2 cellular contexts compared by ENCODE assay signal in the genomic region with DNA sequence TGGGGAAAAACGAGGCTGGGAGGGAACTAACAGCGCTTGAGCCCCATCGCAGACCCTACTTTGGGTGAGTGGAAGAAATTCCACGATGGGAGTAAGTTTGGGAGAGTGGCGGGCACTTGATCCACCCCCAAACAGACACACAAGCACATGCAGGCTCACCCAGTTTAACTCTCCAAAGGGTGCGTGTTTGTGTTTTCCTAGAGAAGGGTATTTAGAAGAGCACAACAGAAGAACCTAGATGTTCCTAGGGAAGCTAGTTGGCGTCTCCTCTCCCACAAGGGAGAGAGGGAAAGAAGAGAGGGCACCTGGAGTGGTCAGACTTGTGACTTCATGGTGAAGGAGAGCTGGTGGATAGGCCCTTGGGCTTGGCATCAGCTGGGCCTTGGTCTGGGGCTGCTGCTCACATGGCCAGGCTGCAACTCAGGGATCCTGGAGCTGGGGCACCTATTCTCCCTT.
TF ChIP-seq lines count a peak whose summit lies in the region.

No MANE protein-coding gene starts in this region.

TF ChIP-seq in HEK293, 187 proteins besides CTCF, POLR2A, EP300 and RAD21 (continued from another document):
- TF ChIP-seq, protein P1, sequence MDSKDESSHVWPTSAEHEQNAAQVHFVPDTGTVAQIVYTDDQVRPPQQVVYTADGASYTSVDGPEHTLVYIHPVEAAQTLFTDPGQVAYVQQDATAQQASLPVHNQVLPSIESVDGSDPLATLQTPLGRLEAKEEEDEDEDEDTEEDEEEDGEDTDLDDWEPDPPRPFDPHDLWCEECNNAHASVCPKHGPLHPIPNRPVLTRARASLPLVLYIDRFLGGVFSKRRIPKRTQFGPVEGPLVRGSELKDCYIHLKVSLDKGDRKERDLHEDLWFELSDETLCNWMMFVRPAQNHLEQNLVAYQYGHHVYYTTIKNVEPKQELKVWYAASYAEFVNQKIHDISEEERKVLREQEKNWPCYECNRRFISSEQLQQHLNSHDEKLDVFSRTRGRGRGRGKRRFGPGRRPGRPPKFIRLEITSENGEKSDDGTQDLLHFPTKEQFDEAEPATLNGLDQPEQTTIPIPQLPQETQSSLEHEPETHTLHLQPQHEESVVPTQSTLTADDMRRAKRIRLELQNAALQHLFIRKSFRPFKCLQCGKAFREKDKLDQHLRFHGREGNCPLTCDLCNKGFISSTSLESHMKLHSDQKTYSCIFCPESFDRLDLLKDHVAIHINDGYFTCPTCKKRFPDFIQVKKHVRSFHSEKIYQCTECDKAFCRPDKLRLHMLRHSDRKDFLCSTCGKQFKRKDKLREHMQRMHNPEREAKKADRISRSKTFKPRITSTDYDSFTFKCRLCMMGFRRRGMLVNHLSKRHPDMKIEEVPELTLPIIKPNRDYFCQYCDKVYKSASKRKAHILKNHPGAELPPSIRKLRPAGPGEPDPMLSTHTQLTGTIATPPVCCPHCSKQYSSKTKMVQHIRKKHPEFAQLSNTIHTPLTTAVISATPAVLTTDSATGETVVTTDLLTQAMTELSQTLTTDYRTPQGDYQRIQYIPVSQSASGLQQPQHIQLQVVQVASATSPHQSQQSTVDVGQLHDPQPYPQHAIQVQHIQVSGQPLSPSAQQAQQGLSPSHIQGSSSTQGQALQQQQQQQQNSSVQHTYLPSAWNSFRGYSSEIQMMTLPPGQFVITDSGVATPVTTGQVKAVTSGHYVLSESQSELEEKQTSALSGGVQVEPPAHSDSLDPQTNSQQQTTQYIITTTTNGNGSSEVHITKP (tag by site-specific recombination; IDR thresholded peaks at IDR 0.05) = peak; percentile 46
- TF ChIP-seq ZNF610 (tag by site-specific recombination; IDR thresholded peaks at IDR 0.05; ENCODE audit: borderline replicate concordance) = no peak
- no peak for TF ChIP-seq ZNF791 (tag by site-specific recombination; IDR thresholded peaks at IDR 0.05)
- TF ChIP-seq ZFP69B (tag by site-specific recombination; IDR thresholded peaks at IDR 0.05) = no peak
- no peak for TF ChIP-seq ZNF433 (tag by site-specific recombination; IDR thresholded peaks at IDR 0.05; ENCODE audit: low read depth)
- peak; percentile 78; the same call in 1 of the 2 replicates for TF ChIP-seq ZBTB48 (tag by site-specific recombination; IDR thresholded peaks at IDR 0.05)
- TF ChIP-seq, protein P2, sequence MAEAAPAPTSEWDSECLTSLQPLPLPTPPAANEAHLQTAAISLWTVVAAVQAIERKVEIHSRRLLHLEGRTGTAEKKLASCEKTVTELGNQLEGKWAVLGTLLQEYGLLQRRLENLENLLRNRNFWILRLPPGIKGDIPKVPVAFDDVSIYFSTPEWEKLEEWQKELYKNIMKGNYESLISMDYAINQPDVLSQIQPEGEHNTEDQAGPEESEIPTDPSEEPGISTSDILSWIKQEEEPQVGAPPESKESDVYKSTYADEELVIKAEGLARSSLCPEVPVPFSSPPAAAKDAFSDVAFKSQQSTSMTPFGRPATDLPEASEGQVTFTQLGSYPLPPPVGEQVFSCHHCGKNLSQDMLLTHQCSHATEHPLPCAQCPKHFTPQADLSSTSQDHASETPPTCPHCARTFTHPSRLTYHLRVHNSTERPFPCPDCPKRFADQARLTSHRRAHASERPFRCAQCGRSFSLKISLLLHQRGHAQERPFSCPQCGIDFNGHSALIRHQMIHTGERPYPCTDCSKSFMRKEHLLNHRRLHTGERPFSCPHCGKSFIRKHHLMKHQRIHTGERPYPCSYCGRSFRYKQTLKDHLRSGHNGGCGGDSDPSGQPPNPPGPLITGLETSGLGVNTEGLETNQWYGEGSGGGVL (tag by site-specific recombination; IDR thresholded peaks at IDR 0.05) = no peak

TF ChIP-seq in SK-N-SH treated with all-trans-retinoic acid at 6 μM for 48 hours, 23 proteins besides CTCF, POLR2A, EP300 and RAD21 (continued from another document):
- TF ChIP-seq, protein P3, sequence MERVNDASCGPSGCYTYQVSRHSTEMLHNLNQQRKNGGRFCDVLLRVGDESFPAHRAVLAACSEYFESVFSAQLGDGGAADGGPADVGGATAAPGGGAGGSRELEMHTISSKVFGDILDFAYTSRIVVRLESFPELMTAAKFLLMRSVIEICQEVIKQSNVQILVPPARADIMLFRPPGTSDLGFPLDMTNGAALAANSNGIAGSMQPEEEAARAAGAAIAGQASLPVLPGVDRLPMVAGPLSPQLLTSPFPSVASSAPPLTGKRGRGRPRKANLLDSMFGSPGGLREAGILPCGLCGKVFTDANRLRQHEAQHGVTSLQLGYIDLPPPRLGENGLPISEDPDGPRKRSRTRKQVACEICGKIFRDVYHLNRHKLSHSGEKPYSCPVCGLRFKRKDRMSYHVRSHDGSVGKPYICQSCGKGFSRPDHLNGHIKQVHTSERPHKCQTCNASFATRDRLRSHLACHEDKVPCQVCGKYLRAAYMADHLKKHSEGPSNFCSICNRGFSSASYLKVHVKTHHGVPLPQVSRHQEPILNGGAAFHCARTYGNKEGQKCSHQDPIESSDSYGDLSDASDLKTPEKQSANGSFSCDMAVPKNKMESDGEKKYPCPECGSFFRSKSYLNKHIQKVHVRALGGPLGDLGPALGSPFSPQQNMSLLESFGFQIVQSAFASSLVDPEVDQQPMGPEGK (CRISPR knock-in tag; IDR thresholded peaks at IDR 0.05; ENCODE audit: borderline replicate concordance) = no peak
- TF ChIP-seq ZFP3 (CRISPR knock-in tag; IDR thresholded peaks at IDR 0.05) (no peak), GLIS3 (CRISPR knock-in tag; IDR thresholded peaks at IDR 0.05) (no peak), ESRRG (CRISPR knock-in tag; IDR thresholded peaks at IDR 0.05) (no peak), CSDC2 (CRISPR knock-in tag; IDR thresholded peaks at IDR 0.05) (no peak), OSR1 (CRISPR knock-in tag; IDR thresholded peaks at IDR 0.05) (no peak), TOX (CRISPR knock-in tag; IDR thresholded peaks at IDR 0.05; ENCODE audit: borderline replicate concordance) (no peak)
